ENCODE assay signal across 1 cellular context in the genomic region with DNA sequence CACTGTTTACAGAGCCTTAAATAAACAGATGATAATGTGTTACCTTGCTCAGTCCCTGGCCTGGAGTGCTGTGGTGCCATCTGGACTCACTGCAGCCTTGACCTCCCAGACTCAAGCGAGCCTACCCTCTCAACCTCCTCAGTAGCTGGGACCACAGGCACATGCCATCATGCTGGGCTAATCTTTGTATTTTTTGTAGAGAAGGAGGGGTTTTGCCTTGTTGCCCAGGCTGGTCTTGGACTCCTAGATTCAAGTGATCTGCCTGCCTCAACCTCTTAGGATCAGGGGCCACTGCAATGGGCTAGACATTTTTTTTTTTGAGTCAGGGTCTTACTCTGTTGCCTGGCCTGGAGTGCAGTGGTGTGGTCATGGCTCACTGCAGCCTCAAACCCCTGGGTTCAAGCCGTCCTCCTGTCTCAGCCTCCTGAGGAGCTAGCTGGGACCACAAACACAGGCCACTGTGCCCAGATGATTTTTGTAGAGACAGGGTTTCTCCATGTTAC.
TF ChIP-seq lines count a peak whose summit lies in the region.

No MANE protein-coding gene starts in this region.

TF ChIP-seq in HepG2, 621 proteins besides CTCF, POLR2A, EP300 and RAD21 (continued from another document and continues in another):
- TF ChIP-seq GRHL1 (CRISPR knock-in tag; conservative IDR thresholded peaks at IDR 0.05) (no peak), ZSCAN30 (CRISPR knock-in tag; IDR thresholded peaks at IDR 0.05) (no peak), ZFP82 (CRISPR knock-in tag; IDR thresholded peaks at IDR 0.05; ENCODE audit: borderline replicate concordance) (no peak), CBX2 (IDR thresholded peaks at IDR 0.05; ENCODE audit: low read depth, low read length) (no peak), CBX2 (CRISPR knock-in tag; IDR thresholded peaks at IDR 0.05; ENCODE audit: low read depth) (0 out of 2 replicates have a peak, but pooled peaks have one; percentile 22), MYC (CRISPR knock-in tag; IDR thresholded peaks at IDR 0.05; ENCODE audit: borderline replicate concordance) (peak; percentile 87), ZNF589 (CRISPR knock-in tag; conservative IDR thresholded peaks at IDR 0.05) (peak; percentile 80; the same call in 1 of the 2 replicates), FLYWCH1 (CRISPR knock-in tag; IDR thresholded peaks at IDR 0.05) (no peak), KDM1A (CRISPR knock-in tag; IDR thresholded peaks at IDR 0.05) (peak; percentile 53; the same call in 1 of the 2 replicates), NCOA5 (CRISPR knock-in tag; IDR thresholded peaks at IDR 0.05) (no peak), ATAD3A (CRISPR knock-in tag; IDR thresholded peaks at IDR 0.05) (no peak), ZNF274 (CRISPR knock-in tag; IDR thresholded peaks at IDR 0.05) (0 out of 2 replicates have a peak, but pooled peaks have one; percentile 50), TEAD3 (CRISPR knock-in tag; optimal IDR thresholded peaks at IDR 0.05; ENCODE audit: borderline replicate concordance) (peak; percentile 80), BCL6 (CRISPR knock-in tag; IDR thresholded peaks at IDR 0.05) (peak; percentile 84), ZNF331 (CRISPR knock-in tag; IDR thresholded peaks at IDR 0.05) (peak; percentile 92), RBM22 (optimal IDR thresholded peaks at IDR 0.05; ENCODE audit: low read length) (no peak), HCFC1 (IDR thresholded peaks at IDR 0.05; ENCODE audit: low read depth, low read length) (no peak), ZNF354B (CRISPR knock-in tag; IDR thresholded peaks at IDR 0.05) (peak; percentile 21; the same call in 1 of the 2 replicates), ZNF44 (CRISPR knock-in tag; IDR thresholded peaks at IDR 0.05) (peak; percentile 48; the same call in 1 of the 2 replicates), ZNF839 (CRISPR knock-in tag; IDR thresholded peaks at IDR 0.05; ENCODE audit: borderline replicate concordance) (no peak; the same call in 1 of the 2 replicates), SIN3B (IDR thresholded peaks at IDR 0.05; ENCODE audit: low read length) (no peak), CEBPG (CRISPR knock-in tag; IDR thresholded peaks at IDR 0.05) (peak; percentile 81), SCMH1 (CRISPR knock-in tag; IDR thresholded peaks at IDR 0.05; ENCODE audit: borderline replicate concordance) (no peak), HBP1 (CRISPR knock-in tag; IDR thresholded peaks at IDR 0.05; ENCODE audit: low read depth) (no peak), GMEB2 (CRISPR knock-in tag; IDR thresholded peaks at IDR 0.05; ENCODE audit: low read depth) (no peak), ZSCAN29 (CRISPR knock-in tag; conservative IDR thresholded peaks at IDR 0.05) (peak; percentile 84; the same call in 1 of the 2 replicates), ELK4 (CRISPR knock-in tag; IDR thresholded peaks at IDR 0.05; ENCODE audit: borderline replicate concordance) (no peak), THAP11 (CRISPR knock-in tag; IDR thresholded peaks at IDR 0.05) (peak; percentile 65; the same call in 1 of the 2 replicates), ZNF782 (CRISPR knock-in tag; IDR thresholded peaks at IDR 0.05; ENCODE audit: borderline replicate concordance) (no peak; the same call in 1 of the 2 replicates), ZNF180 (CRISPR knock-in tag; IDR thresholded peaks at IDR 0.05; ENCODE audit: borderline replicate concordance, low read depth) (no peak), RFXANK (CRISPR knock-in tag; IDR thresholded peaks at IDR 0.05) (peak; percentile 51; the same call in 1 of the 2 replicates), ATF4 (CRISPR knock-in tag; IDR thresholded peaks at IDR 0.05) (peak in 1 of 2 experiments; percentile 87; a peak in 2 of 4 replicates), ARHGAP35 (CRISPR knock-in tag; IDR thresholded peaks at IDR 0.05; ENCODE audit: borderline replicate concordance) (no peak)
- TF ChIP-seq, protein P1, sequence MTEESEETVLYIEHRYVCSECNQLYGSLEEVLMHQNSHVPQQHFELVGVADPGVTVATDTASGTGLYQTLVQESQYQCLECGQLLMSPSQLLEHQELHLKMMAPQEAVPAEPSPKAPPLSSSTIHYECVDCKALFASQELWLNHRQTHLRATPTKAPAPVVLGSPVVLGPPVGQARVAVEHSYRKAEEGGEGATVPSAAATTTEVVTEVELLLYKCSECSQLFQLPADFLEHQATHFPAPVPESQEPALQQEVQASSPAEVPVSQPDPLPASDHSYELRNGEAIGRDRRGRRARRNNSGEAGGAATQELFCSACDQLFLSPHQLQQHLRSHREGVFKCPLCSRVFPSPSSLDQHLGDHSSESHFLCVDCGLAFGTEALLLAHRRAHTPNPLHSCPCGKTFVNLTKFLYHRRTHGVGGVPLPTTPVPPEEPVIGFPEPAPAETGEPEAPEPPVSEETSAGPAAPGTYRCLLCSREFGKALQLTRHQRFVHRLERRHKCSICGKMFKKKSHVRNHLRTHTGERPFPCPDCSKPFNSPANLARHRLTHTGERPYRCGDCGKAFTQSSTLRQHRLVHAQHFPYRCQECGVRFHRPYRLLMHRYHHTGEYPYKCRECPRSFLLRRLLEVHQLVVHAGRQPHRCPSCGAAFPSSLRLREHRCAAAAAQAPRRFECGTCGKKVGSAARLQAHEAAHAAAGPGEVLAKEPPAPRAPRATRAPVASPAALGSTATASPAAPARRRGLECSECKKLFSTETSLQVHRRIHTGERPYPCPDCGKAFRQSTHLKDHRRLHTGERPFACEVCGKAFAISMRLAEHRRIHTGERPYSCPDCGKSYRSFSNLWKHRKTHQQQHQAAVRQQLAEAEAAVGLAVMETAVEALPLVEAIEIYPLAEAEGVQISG (CRISPR knock-in tag; IDR thresholded peaks at IDR 0.05), result peak; percentile 80
- TF ChIP-seq, protein P2, sequence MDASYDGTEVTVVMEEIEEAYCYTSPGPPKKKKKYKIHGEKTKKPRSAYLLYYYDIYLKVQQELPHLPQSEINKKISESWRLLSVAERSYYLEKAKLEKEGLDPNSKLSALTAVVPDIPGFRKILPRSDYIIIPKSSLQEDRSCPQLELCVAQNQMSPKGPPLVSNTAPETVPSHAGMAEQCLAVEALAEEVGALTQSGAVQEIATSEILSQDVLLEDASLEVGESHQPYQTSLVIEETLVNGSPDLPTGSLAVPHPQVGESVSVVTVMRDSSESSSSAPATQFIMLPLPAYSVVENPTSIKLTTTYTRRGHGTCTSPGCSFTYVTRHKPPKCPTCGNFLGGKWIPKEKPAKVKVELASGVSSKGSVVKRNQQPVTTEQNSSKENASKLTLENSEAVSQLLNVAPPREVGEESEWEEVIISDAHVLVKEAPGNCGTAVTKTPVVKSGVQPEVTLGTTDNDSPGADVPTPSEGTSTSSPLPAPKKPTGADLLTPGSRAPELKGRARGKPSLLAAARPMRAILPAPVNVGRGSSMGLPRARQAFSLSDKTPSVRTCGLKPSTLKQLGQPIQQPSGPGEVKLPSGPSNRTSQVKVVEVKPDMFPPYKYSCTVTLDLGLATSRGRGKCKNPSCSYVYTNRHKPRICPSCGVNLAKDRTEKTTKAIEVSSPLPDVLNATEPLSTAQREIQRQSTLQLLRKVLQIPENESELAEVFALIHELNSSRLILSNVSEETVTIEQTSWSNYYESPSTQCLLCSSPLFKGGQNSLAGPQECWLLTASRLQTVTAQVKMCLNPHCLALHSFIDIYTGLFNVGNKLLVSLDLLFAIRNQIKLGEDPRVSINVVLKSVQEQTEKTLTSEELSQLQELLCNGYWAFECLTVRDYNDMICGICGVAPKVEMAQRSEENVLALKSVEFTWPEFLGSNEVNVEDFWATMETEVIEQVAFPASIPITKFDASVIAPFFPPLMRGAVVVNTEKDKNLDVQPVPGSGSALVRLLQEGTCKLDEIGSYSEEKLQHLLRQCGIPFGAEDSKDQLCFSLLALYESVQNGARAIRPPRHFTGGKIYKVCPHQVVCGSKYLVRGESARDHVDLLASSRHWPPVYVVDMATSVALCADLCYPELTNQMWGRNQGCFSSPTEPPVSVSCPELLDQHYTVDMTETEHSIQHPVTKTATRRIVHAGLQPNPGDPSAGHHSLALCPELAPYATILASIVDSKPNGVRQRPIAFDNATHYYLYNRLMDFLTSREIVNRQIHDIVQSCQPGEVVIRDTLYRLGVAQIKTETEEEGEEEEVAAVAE (CRISPR knock-in tag; IDR thresholded peaks at IDR 0.05; ENCODE audit: borderline replicate concordance), result 0 out of 2 replicates have a peak, but pooled peaks have one; percentile 48
- TF ChIP-seq, protein P3, sequence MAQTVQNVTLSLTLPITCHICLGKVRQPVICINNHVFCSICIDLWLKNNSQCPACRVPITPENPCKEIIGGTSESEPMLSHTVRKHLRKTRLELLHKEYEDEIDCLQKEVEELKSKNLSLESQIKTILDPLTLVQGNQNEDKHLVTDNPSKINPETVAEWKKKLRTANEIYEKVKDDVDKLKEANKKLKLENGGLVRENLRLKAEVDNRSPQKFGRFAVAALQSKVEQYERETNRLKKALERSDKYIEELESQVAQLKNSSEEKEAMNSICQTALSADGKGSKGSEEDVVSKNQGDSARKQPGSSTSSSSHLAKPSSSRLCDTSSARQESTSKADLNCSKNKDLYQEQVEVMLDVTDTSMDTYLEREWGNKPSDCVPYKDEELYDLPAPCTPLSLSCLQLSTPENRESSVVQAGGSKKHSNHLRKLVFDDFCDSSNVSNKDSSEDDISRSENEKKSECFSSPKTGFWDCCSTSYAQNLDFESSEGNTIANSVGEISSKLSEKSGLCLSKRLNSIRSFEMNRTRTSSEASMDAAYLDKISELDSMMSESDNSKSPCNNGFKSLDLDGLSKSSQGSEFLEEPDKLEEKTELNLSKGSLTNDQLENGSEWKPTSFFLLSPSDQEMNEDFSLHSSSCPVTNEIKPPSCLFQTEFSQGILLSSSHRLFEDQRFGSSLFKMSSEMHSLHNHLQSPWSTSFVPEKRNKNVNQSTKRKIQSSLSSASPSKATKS (CRISPR knock-in tag; IDR thresholded peaks at IDR 0.05), result peak; percentile 73; the same call in 1 of the 2 replicates
- TF ChIP-seq, protein P4, sequence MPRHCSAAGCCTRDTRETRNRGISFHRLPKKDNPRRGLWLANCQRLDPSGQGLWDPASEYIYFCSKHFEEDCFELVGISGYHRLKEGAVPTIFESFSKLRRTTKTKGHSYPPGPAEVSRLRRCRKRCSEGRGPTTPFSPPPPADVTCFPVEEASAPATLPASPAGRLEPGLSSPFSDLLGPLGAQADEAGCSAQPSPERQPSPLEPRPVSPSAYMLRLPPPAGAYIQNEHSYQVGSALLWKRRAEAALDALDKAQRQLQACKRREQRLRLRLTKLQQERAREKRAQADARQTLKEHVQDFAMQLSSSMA (CRISPR knock-in tag; IDR thresholded peaks at IDR 0.05), result peak; percentile 60; the same call in 1 of the 2 replicates
- TF ChIP-seq, protein P5, sequence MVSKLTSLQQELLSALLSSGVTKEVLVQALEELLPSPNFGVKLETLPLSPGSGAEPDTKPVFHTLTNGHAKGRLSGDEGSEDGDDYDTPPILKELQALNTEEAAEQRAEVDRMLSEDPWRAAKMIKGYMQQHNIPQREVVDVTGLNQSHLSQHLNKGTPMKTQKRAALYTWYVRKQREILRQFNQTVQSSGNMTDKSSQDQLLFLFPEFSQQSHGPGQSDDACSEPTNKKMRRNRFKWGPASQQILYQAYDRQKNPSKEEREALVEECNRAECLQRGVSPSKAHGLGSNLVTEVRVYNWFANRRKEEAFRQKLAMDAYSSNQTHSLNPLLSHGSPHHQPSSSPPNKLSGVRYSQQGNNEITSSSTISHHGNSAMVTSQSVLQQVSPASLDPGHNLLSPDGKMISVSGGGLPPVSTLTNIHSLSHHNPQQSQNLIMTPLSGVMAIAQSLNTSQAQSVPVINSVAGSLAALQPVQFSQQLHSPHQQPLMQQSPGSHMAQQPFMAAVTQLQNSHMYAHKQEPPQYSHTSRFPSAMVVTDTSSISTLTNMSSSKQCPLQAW (CRISPR knock-in tag; IDR thresholded peaks at IDR 0.05), result peak; percentile 71
